In the genomic region with DNA sequence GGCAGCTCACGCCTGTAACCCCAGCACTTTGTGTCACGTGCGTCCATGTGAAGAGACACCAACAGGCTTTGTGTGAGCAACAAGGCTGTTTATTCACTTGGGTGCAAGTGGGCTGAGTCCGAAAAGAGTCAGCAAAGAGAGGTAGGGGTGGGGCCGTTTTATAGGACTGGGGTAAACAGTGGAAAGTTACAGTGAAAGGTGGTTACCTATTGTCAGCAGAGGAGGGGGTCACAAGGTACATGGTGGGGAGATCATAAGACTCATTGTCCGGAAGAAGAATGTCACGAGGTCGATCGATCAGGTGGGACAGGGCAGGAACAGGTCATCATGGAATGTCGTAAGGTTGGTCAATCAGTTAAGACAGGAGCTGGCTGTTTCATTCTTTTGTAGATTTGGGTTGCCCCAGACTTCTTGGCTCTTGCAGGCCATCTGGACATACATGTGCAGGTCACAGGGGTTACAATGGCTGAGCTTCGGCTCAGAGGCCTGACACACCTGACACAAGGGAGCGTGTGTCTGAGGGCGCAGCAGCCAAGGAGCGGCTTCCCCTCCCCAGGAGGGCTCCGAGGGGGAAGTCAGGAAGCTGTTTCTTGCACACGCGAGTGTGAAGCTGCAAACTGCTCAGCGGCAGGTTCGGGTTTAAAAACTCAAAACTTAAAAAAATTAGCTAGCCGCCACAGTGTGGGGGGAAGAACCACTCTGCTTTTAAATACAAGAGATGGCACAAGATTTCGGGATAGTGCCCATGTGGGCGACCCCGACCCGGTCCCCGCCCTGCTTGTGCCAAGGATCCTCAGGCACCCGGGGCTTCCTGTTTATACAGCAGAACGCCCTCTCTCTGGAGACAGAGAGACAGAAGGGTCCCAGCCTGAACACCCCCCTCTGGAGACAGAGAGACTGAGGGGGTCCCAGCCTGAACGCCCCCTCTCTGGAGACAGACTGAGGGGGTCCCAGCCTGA, we compare ENCODE assay signal across 17 cellular contexts. TPM values are rescaled to one million over a fixed set of nuclear protein-coding genes. Genes with fewer than 3 reads are reported as not detected.
DNase-seq lines count a peak whose midpoint lies in the region; ATAC-seq and TF ChIP-seq lines count a peak whose summit lies in the region.
"Had no signal": no experiment of that assay in that cellular context is flagged by ENCODE, and none has a peak within 500 bp of the region (broad histone marks: within the 10 kb centered on the region; RNA-seq: fewer than 3 reads in every experiment).

No MANE protein-coding gene starts in this region.

- intact Hi-C loops in CD14-positive monocyte (cut with micrococcal nuclease): no loop called here
- intact Hi-C loops in left colon (cut with DNase I, micrococcal nuclease): no loop called here
- intact Hi-C loops in natural killer cell (cut with micrococcal nuclease): no loop called here

- no peak overlapping the region for H3K27ac Mint-ChIP-seq in CD14-positive monocyte
- H3K27ac Mint-ChIP-seq in natural killer cell: no peak overlapping the region

- H3K27me3 Mint-ChIP-seq in CD14-positive monocyte (ENCODE audit: low read depth in 3 of 3) (peaks cover 5 to 23% (median 21%) of the 10 kb centered on the region in 3 donors), natural killer cell (ENCODE audit: low read depth in 2 of 2) (peaks cover 0 to 11% of the 10 kb centered on the region in 2 donors)

- no peak for DNase-seq in CD14-positive monocyte (ENCODE audit: low spot score)
- DNase-seq in Kasumi-1 (lab: John Stamatoyannopoulos, UW): peak; percentile 37 to 43
- peak in 1 of 2 donors; percentile 39 for DNase-seq in left colon
- no peak for DNase-seq in NCI-H1048 (lab: John Stamatoyannopoulos, UW)
- DNase-seq in natural killer cell: no peak
- no peak for DNase-seq in DMS79 treated with DMSO at 0.1 percent for 48 hours (lab: John Stamatoyannopoulos, UW)
- DNase-seq: activated CD4-positive, alpha-beta T cell treated with anti-CD3 and anti-CD28 coated beads for 1 hour; activated gamma-delta T cell treated with Interleukin-2 at 50 U/mL for 16 hours; aorta; mammary epithelial cell; NCI-H1092; NCI-H82 had no signal

- H3K9me3 Mint-ChIP-seq in CD14-positive monocyte (peaks cover 0 to 2% (median 0%) of the 10 kb centered on the region in 7 donors), natural killer cell (no peaks in the 10 kb centered on the region)
- H3K9me3 Mint-ChIP-seq: neural crest cell had no signal

- peak; percentile 64 for ATAC-seq in left colon
- ATAC-seq in natural killer cell: no peak
- ATAC-seq: HCT116 had no signal

- H3K4me1 Mint-ChIP-seq in CD14-positive monocyte (peaks cover 10% of the 10 kb centered on the region), natural killer cell (peaks cover 5 to 20% of the 10 kb centered on the region in 2 donors)

- TF ChIP-seq CTCF in CD14-positive monocyte (IDR thresholded peaks at IDR 0.05): no peak
- no peak for TF ChIP-seq CTCF in natural killer cell (IDR thresholded peaks at IDR 0.05)

- peak overlapping the region; percentile 50 to 65 for H3K4me3 Mint-ChIP-seq in CD14-positive monocyte
- H3K4me3 Mint-ChIP-seq in natural killer cell: no peak overlapping the region
- H3K4me3 Mint-ChIP-seq: neural crest cell had no signal

- H3K36me3 Mint-ChIP-seq in CD14-positive monocyte (no peaks in the 10 kb centered on the region), natural killer cell (no peaks in the 10 kb centered on the region)

RNA-seq across cellular contexts. Expression of a gene that starts 12.4 kb away (rescaled TPM):
- not detected for polyA plus RNA-seq in CD14-positive monocyte
- total RNA-seq in left colon (not detected), natural killer cell (not detected)
- total RNA-seq: aorta, mammary epithelial cell, right atrium auricular region, subcutaneous adipose tissue had no signal
- polyA plus RNA-seq: aorta, mammary epithelial cell had no signal

RNA-seq across cellular contexts. Expression of a gene that starts 13.1 kb away (rescaled TPM):
- polyA plus RNA-seq in CD14-positive monocyte: 100 to 1,000 TPM; 136 to 209 TPM
- total RNA-seq in left colon (100 to 1,000 TPM in 1 of 2 donors, 10 to 100 TPM in 1; 78.5 to 127 TPM), natural killer cell (10 to 100 TPM in 1 of 3 donors, 1 to 10 TPM in 2; 3.6 to 11.2 (median 6.3) TPM)
- total RNA-seq: neural crest cell had no signal

RNA-seq across cellular contexts. Expression of a gene that starts 24.9 kb away (rescaled TPM):
- polyA plus RNA-seq in CD14-positive monocyte: not detected
- total RNA-seq in left colon: not detected
- under 1 TPM in 1 of 3 donors, not detected in 2; 0.28 TPM for total RNA-seq in natural killer cell
- total RNA-seq: aorta, mammary epithelial cell, neural crest cell, subcutaneous adipose tissue had no signal
- polyA plus RNA-seq: aorta, esophagus, mammary epithelial cell had no signal

RNA-seq across cellular contexts. Expression of a gene that starts 29.2 kb away (rescaled TPM):
- under 1 TPM; 0.38 to 0.42 TPM for polyA plus RNA-seq in CD14-positive monocyte
- total RNA-seq in left colon: 10 to 100 TPM in 1 of 2 donors, 1 to 10 TPM in 1; 5.2 to 10.0 TPM
- total RNA-seq in natural killer cell: 100 to 1,000 TPM; 464 to 564 (median 522) TPM
- total RNA-seq: mammary epithelial cell, neural crest cell had no signal
- polyA plus RNA-seq: mammary epithelial cell had no signal

Comparison
In these comparisons a context has a peak if more than half of its experiments do, and no peak if none do; other contexts are left out.
1. DNase-seq: peak in Kasumi-1 (2 of 2); none in CD14-positive monocyte (single experiment), NCI-H1048 (single experiment), natural killer cell (single experiment) and DMS79 treated with DMSO at 0.1 percent for 48 hours (single experiment).
2. RNA of a gene that starts 13.1 kb away (total RNA-seq): 78.5 to 127 TPM in left colon; 3.6 to 11.2 TPM in natural killer cell; every median in the first group is over 4 times any median in the second.